ENCODE assay signal across 8 cellular contexts in the genomic region with DNA sequence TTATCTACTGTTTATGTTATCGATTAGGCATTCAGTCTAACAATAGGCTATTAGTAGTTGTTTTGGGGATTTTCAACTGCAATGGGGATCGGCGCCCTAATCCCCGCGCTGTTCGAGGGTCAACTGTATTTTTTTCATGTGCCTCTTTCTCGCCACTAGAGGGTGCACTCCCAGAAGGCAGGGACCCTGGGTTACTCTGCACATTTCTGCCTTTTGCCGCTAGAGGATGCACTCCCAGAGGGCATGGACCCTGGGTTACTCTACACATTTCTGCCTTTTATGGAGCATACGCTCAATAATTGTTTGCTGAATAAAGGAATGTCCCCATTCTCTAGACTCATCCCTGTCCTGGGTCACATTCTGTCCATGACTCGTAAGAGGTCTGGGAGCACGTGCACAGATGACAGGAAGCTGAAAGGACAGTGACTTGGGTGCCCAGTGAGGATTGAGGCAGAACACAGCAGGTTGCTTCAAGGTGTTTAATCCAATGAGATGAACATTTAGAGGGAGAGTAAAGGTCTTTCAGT. TPM values are rescaled to one million over a fixed set of nuclear protein-coding genes. Genes with fewer than 3 reads are reported as not detected.
DNase-seq lines count a peak whose midpoint lies in the region; ATAC-seq and TF ChIP-seq lines count a peak whose summit lies in the region.

No MANE protein-coding gene starts in this region.

- no peak overlapping the region; the same call in 1 of the 2 replicates for H3K27ac ChIP-seq in IMR-90 (ENCODE audit: insufficient read depth, low read length)
- no peak overlapping the region for H3K27ac ChIP-seq in OCI-LY7 (ENCODE audit: low read depth, low read length, poor library complexity, severe bottlenecking)
- no peak overlapping the region for H3K27ac ChIP-seq in fibroblast of lung (ENCODE audit: insufficient read depth, low read length)
- H3K27ac ChIP-seq in neural progenitor cell, result no peak overlapping the region
- H3K27ac ChIP-seq in thoracic aorta, result no peak overlapping the region

- WGBS in IMR-90 (ENCODE audit: extremely low coverage in 2 of 2, insufficient read length in 1 of 2), 2 experiments, result no CpG with 5 or more reads among the region's 11 CpGs

- H3K27me3 Mint-ChIP-seq in neural progenitor cell (ENCODE audit: insufficient read depth, low read depth), result peaks cover 6% of the 10 kb centered on the region

- TF ChIP-seq POLR2A in IMR-90 (IDR thresholded peaks at IDR 0.05; ENCODE audit: low read depth, low read length), result no peak

- H3K79me2 ChIP-seq in OCI-LY7 (ENCODE audit: insufficient read depth, low read depth, low read length) (no peaks in the 10 kb centered on the region), fibroblast of lung (ENCODE audit: control insufficient read depth, insufficient read depth, low read length) (no peaks in the 10 kb centered on the region), neural progenitor cell (ENCODE audit: low read depth) (no peaks in the 10 kb centered on the region)

- ATAC-seq in IMR-90 (ENCODE audit: low read depth), result peak; percentile 86
- ATAC-seq in thoracic aorta (ENCODE audit: insufficient number of reproducible peaks, low FRiP score, low read depth), result peak; percentile 47
- no peak for ATAC-seq in GM19328 (IDR thresholded peaks at IDR 0.05; ENCODE audit: unreplicated experiment)

- no peak overlapping the region for H2AK9ac ChIP-seq in IMR-90 (replicated peaks; ENCODE audit: low read depth, low read length, poor library complexity)

- peak overlapping the region; percentile 93; the same call in 2 of the 3 replicates for H2BK15ac ChIP-seq in IMR-90 (ENCODE audit: low read depth, low read length)

- H3K14ac ChIP-seq in IMR-90 (replicated peaks; ENCODE audit: low read depth, low read length), result peak overlapping the region; percentile 62

- no peak overlapping the region for H3K27ac Mint-ChIP-seq in neural progenitor cell

- intact Hi-C loops in IMR-90 (cut with micrococcal nuclease) (loop anchor here (2.0 kb wide), 1 partner anchor 158 kb away; no protein-coding TSS in a partner anchor), OCI-LY7 (cut with micrococcal nuclease; ENCODE audit: unreplicated experiment) (loop anchor here (2.0 to 5.0 kb wide), 2 partner anchors 14 to 52 kb away; a partner anchor contains a TSS)

- peaks cover 5% of the 10 kb centered on the region; the same call in 1 of the 2 replicates for H3K9me1 ChIP-seq in IMR-90 (ENCODE audit: insufficient read depth, low read length)

- H3K27me3 ChIP-seq in IMR-90 (ENCODE audit: control insufficient read depth, insufficient read depth, low read length), result no peaks in the 10 kb centered on the region; the same call in 1 of the 2 replicates
- H3K27me3 ChIP-seq in fibroblast of lung (ENCODE audit: control insufficient read depth, insufficient read depth, low read length), result peaks cover 13% of the 10 kb centered on the region
- H3K27me3 ChIP-seq in neural progenitor cell, result peaks cover 73% of the 10 kb centered on the region
- H3K27me3 ChIP-seq in thoracic aorta (replicated peaks; ENCODE audit: insufficient read depth), result no peaks in the 10 kb centered on the region

- H3K9ac ChIP-seq in IMR-90 (ENCODE audit: low read depth, low read length) (no peak overlapping the region), fibroblast of lung (ENCODE audit: insufficient read depth, low read length) (no peak overlapping the region), neural progenitor cell (no peak overlapping the region)

- no peak overlapping the region for H3K4me3 Mint-ChIP-seq in neural progenitor cell

- H3K36me3 ChIP-seq in IMR-90 (ENCODE audit: control insufficient read depth, insufficient read depth, low read length) (no peaks in the 10 kb centered on the region), OCI-LY7 (ENCODE audit: insufficient read depth, low read length) (no peaks in the 10 kb centered on the region), fibroblast of lung (ENCODE audit: control insufficient read depth, insufficient read depth, low read length) (no peaks in the 10 kb centered on the region), neural progenitor cell (no peaks in the 10 kb centered on the region), thoracic aorta (no peaks in the 10 kb centered on the region)

- H4K8ac ChIP-seq in IMR-90 (ENCODE audit: low read depth in 2 of 2, low read length in 2 of 2), result peak overlapping the region in 1 of 2 experiments; percentile 62; a peak in 2 of 4 replicates

- no peak overlapping the region for H3K4me2 ChIP-seq in IMR-90 (ENCODE audit: low read depth, low read length)
- H3K4me2 ChIP-seq in OCI-LY7 (ENCODE audit: low read length), result no peak overlapping the region
- H3K4me2 ChIP-seq in fibroblast of lung (ENCODE audit: extremely low read depth, insufficient read depth, low read length), result no peak overlapping the region
- H3K4me2 ChIP-seq in neural progenitor cell, result no peak overlapping the region

- H3K23ac ChIP-seq in IMR-90 (ENCODE audit: low read depth, low read length), result no peak overlapping the region

- peak overlapping the region; percentile 66 for H3K4ac ChIP-seq in IMR-90 (ENCODE audit: low read depth, low read length)

- H3K4me1 Mint-ChIP-seq in neural progenitor cell, result no peaks in the 10 kb centered on the region

- H3K9me2 ChIP-seq in OCI-LY7 (ENCODE audit: insufficient read depth, low read length), result no peaks in the 10 kb centered on the region

- in situ Hi-C loops in IMR-90 (cut with MboI; ENCODE audit: low sequenced_read_pairs), result no loop called here

- H2AFZ ChIP-seq in IMR-90 (replicated peaks; ENCODE audit: low read length, poor library complexity) (peak overlapping the region; percentile 38), OCI-LY7 (ENCODE audit: low read length) (no peak overlapping the region), fibroblast of lung (ENCODE audit: low read length) (no peak overlapping the region), neural progenitor cell (replicated peaks) (no peak overlapping the region)

- H3K9me3 ChIP-seq in IMR-90 (ENCODE audit: control insufficient read depth, insufficient read depth, low read length) (peaks cover 9% of the 10 kb centered on the region), OCI-LY7 (ENCODE audit: low read length) (no peaks in the 10 kb centered on the region), fibroblast of lung (ENCODE audit: control insufficient read depth, insufficient read depth, low read depth, low read length) (no peaks in the 10 kb centered on the region), neural progenitor cell (ENCODE audit: low read depth) (no peaks in the 10 kb centered on the region), thoracic aorta (no peaks in the 10 kb centered on the region)

- H3F3A ChIP-seq in neural progenitor cell (ENCODE audit: low read depth), result no peaks in the 10 kb centered on the region

- H3K18ac ChIP-seq in IMR-90 (ENCODE audit: low read depth, low read length), result peak overlapping the region; percentile 48; the same call in 1 of the 2 replicates

- H4K5ac ChIP-seq in IMR-90 (ENCODE audit: low read depth, low read length), result peak overlapping the region; percentile 51; the same call in 1 of the 2 replicates

- peaks cover 2% of the 10 kb centered on the region; the same call in 1 of the 2 replicates for H3K4me1 ChIP-seq in IMR-90 (ENCODE audit: control insufficient read depth, insufficient read depth, low read length)
- peaks cover 10% of the 10 kb centered on the region for H3K4me1 ChIP-seq in OCI-LY7 (ENCODE audit: insufficient read depth, low read length, poor library complexity, severe bottlenecking)
- H3K4me1 ChIP-seq in fibroblast of lung (ENCODE audit: control insufficient read depth, extremely low read depth, insufficient read depth, low read length), result no peaks in the 10 kb centered on the region
- no peaks in the 10 kb centered on the region for H3K4me1 ChIP-seq in neural progenitor cell
- H3K4me1 ChIP-seq in thoracic aorta (ENCODE audit: control insufficient read depth in 1 of 2, low read depth in 2 of 2), result no peaks in the 10 kb centered on the region

- dilution Hi-C loops in IMR-90 (cut with HindIII; ENCODE audit: low sequenced_read_pairs, unreplicated experiment), result no loop called here

- peaks cover 3% of the 10 kb centered on the region for H3K9me3 Mint-ChIP-seq in neural progenitor cell

- TF ChIP-seq CTCF in GM12873 (IDR thresholded peaks at IDR 0.05; ENCODE audit: insufficient read depth, low read depth, low read length, missing control alignments) (peak; percentile 99), IMR-90 (conservative IDR thresholded peaks at IDR 0.05; ENCODE audit: low read depth, low read length) (peak; percentile 83), OCI-LY7 (conservative IDR thresholded peaks at IDR 0.05; ENCODE audit: low read length) (peak; percentile 100), fibroblast of lung (conservative IDR thresholded peaks at IDR 0.05 in 1 of 2, IDR thresholded peaks at IDR 0.05 in 1 of 2; ENCODE audit: low read depth in 1 of 2, low read length in 2 of 2) (peak; percentile 84 to 100), neural progenitor cell (IDR thresholded peaks at IDR 0.05) (peak; percentile 100), thoracic aorta (IDR thresholded peaks at IDR 0.05) (peak; percentile 92)

- peak; percentile 79 for TF ChIP-seq RAD21 in IMR-90 (IDR thresholded peaks at IDR 0.05; ENCODE audit: low read length)

- no peak overlapping the region for H3K4me3 ChIP-seq in IMR-90 (ENCODE audit: insufficient read depth, low read depth, low read length)
- no peak overlapping the region for H3K4me3 ChIP-seq in OCI-LY7 (ENCODE audit: low read depth, low read length, poor library complexity, severe bottlenecking)
- no peak overlapping the region for H3K4me3 ChIP-seq in fibroblast of lung (replicated peaks in 1 of 4; ENCODE audit: control extremely low read depth in 1 of 4, insufficient read depth in 1 of 4, low read depth in 3 of 4, low read length in 4 of 4)
- H3K4me3 ChIP-seq in neural progenitor cell, result no peak overlapping the region
- no peak overlapping the region for H3K4me3 ChIP-seq in thoracic aorta

- no TSS peak for BruUV-seq in IMR-90 (replicated peaks; lab: Mats Ljungman, UMichigan)
- BruUV-seq in OCI-LY7 (replicated peaks; lab: Mats Ljungman, UMichigan), result no TSS peak

- CTCF ChIA-PET in IMR-90 (lab: Yijun Ruan, JAX), result interaction anchor here (0.6 to 2.3 kb wide), 12 partner anchors 9 to 155 kb away, joined by 3 to 8 read pairs (median 3); no protein-coding TSS in a partner anchor
- CTCF ChIA-PET in OCI-LY7 (lab: Charles Lee; ENCODE audit: unreplicated experiment), result no interaction called here

- peak overlapping the region; percentile 80 for H2AK5ac ChIP-seq in IMR-90 (ENCODE audit: low read depth, low read length)

- POLR2A ChIA-PET in IMR-90 (lab: Charles Lee; ENCODE audit: unreplicated experiment) (no interaction called here), OCI-LY7 (lab: Charles Lee) (interaction anchor here (0.6 to 0.8 kb wide), 2 partner anchors 9 to 28 kb away, joined by 3 read pairs; no protein-coding TSS in a partner anchor)

- peak; percentile 38 for DNase-seq in IMR-90
- DNase-seq in OCI-LY7 (ENCODE audit: low spot score), result peak; percentile 77
- DNase-seq in activated T-cell treated with anti-CD3 and anti-CD28 coated beads, Interleukin-2, amount 50 U/mL, for 1 hour, result peak; percentile 54
- DNase-seq in fibroblast of lung (ENCODE audit: low read depth in 2 of 2), result peak; percentile 45 to 74
- DNase-seq in neural progenitor cell (ENCODE audit: low spot score), result peak; percentile 84
- DNase-seq in thoracic aorta (ENCODE audit: low spot score), result peak; percentile 7

- H4K91ac ChIP-seq in IMR-90 (ENCODE audit: insufficient read depth, low read depth, low read length), result peak overlapping the region; percentile 83

- H2BK20ac ChIP-seq in IMR-90 (ENCODE audit: low read depth, low read length), result peak overlapping the region; percentile 91

- no peaks in the 10 kb centered on the region for H4K20me1 ChIP-seq in IMR-90 (ENCODE audit: insufficient read depth, low read length)
- no peaks in the 10 kb centered on the region for H4K20me1 ChIP-seq in OCI-LY7 (ENCODE audit: insufficient read depth, low read length)
- H4K20me1 ChIP-seq in fibroblast of lung (ENCODE audit: control insufficient read depth, extremely low read depth, insufficient read depth, low read length), result no peaks in the 10 kb centered on the region
- no peaks in the 10 kb centered on the region for H4K20me1 ChIP-seq in neural progenitor cell (ENCODE audit: low read depth)

- H3K79me1 ChIP-seq in IMR-90 (ENCODE audit: low read depth in 1 of 2, low read length in 2 of 2), result no peaks in the 10 kb centered on the region

- H3K56ac ChIP-seq in IMR-90 (ENCODE audit: extremely low read depth, insufficient read depth, low read length), result no peak overlapping the region

- H3K36me3 Mint-ChIP-seq in neural progenitor cell, result no peaks in the 10 kb centered on the region

- H2BK120ac ChIP-seq in IMR-90 (ENCODE audit: low read depth, low read length), result peak overlapping the region; percentile 87

- no peak overlapping the region for H2BK5ac ChIP-seq in IMR-90 (ENCODE audit: low read depth, low read length, poor library complexity, severe bottlenecking)

RNA-seq across cellular contexts. Expression of a gene that starts 27.9 kb away (rescaled TPM):
- total RNA-seq in IMR-90 (2012; rRNA removed) (23.5 and 27.2 TPM in 2 replicates), OCI-LY7 (2022) (6.5 and 8.1 TPM in 2 replicates), fibroblast of lung (43.1 and 98.4 TPM in 2 replicates), neural progenitor cell (ENCODE audit: low replicate concordance) (11.0 and 12.2 TPM in 2 replicates), thoracic aorta (10 to 100 TPM; 19.8 to 30.5 TPM)
- polyA plus RNA-seq in IMR-90 (2012; rRNA removed) (38.5 and 44.0 TPM in 2 replicates), fibroblast of lung (108 and 212 TPM in 2 replicates)
- polyA plus RNA-seq in IMR-90 (2012; cell fraction: cytosol; rRNA removed), result 20.8 and 23.4 TPM in 2 replicates
- 17.3 and 54.7 TPM in 2 replicates for polyA plus RNA-seq in IMR-90 (2012; cell fraction: nucleus; rRNA removed; ENCODE audit: low replicate concordance)
- 3.0 and 6.0 TPM in 2 replicates for total RNA-seq in OCI-LY7 (2014; rRNA removed; shearing (Covaris generic))
- polyA plus RNA-seq in fibroblast of lung (2012), result 55.3 and 111 TPM in 2 replicates
- 49.6 and 82.2 TPM in 2 replicates for polyA minus RNA-seq in fibroblast of lung (ENCODE audit: low replicate concordance)

RNA-seq across cellular contexts. Expression of a gene that starts 50.9 kb away (rescaled TPM):
- total RNA-seq in IMR-90 (2012; rRNA removed), result 0.56 and 0.90 TPM in 2 replicates
- 0.20 and 0.46 TPM in 2 replicates for polyA plus RNA-seq in IMR-90 (2012; rRNA removed)
- polyA plus RNA-seq in IMR-90 (2012; cell fraction: cytosol; rRNA removed), result 0.32 TPM in 2 replicates
- polyA plus RNA-seq in IMR-90 (2012; cell fraction: nucleus; rRNA removed; ENCODE audit: low replicate concordance), result 0.72 and 1.7 TPM in 2 replicates
- not detected in 2 replicates for total RNA-seq in OCI-LY7 (2014; rRNA removed; shearing (Covaris generic))
- total RNA-seq in OCI-LY7 (2022), result not detected in 2 replicates
- total RNA-seq in fibroblast of lung, result 0.17 TPM in 1 of 2 replicates, not detected in the other
- polyA plus RNA-seq in fibroblast of lung, result 0.17 and 0.18 TPM in 2 replicates
- polyA plus RNA-seq in fibroblast of lung (2012), result not detected in 2 replicates
- not detected in 2 replicates for polyA minus RNA-seq in fibroblast of lung (ENCODE audit: low replicate concordance)
- not detected in 2 replicates for total RNA-seq in neural progenitor cell (ENCODE audit: low replicate concordance)
- total RNA-seq in thoracic aorta, result not detected

Comparison
In these comparisons a context has a peak if more than half of its experiments do, and no peak if none do; other contexts are left out.
1. DNase-seq: peak in every context shown above with its lines; median percentile 84 in neural progenitor cell; 77 in OCI-LY7; 60 in fibroblast of lung; 54 in activated T-cell treated with anti-CD3 and anti-CD28 coated beads, Interleukin-2, amount 50 U/mL, for 1 hour; 38 in IMR-90; 7 in thoracic aorta.